ENCODE assay signal across 3 cellular contexts in genomic region chr1:174617905-174618304, GRCh38.
DNase-seq lines count a peak whose midpoint lies in the region; FAIRE-seq and TF ChIP-seq lines count a peak whose summit lies in the region.
"Not testable (repeated sequence)": the region's sequence is repeated elsewhere in the genome, so short reads cannot be mapped to it uniquely, and the experiment has no call there.

No MANE protein-coding gene starts in this region.

- not testable (repeated sequence) for H3K4me1 Mint-ChIP-seq in chondrocyte (ENCODE audit: low read depth)

- H3K27me3 Mint-ChIP-seq in chondrocyte (ENCODE audit: low read depth), result not testable (repeated sequence)

- not testable (repeated sequence) for H3K4me3 ChIP-seq in kidney (ENCODE audit: low read length in 2 of 2)

- not testable (repeated sequence) for H3K4me1 ChIP-seq in kidney (ENCODE audit: control insufficient read depth in 1 of 2, insufficient read depth in 1 of 2, low read depth in 1 of 2, low read length in 2 of 2)

- not testable (repeated sequence) for H3K36me3 ChIP-seq in kidney (ENCODE audit: control insufficient read depth in 1 of 2, insufficient read depth in 2 of 2, low read length in 2 of 2)

- not testable (repeated sequence) for H3K9me3 ChIP-seq in kidney (ENCODE audit: control insufficient read depth in 1 of 2, low read length in 2 of 2)

- intact Hi-C loops in kidney (cut with DNase I); posterior vena cava (cut with DNase I): not testable (repeated sequence)

- H3K9ac ChIP-seq in kidney (ENCODE audit: low read length in 2 of 2), result not testable (repeated sequence)

- peaks cover 27% of the 10 kb centered on the region for H3K9me3 Mint-ChIP-seq in chondrocyte (ENCODE audit: low read depth)

- not testable (repeated sequence) for FAIRE-seq in kidney (lab: Jason Lieb, UNC)

- not testable (repeated sequence) for TF ChIP-seq CTCF in chondrocyte (IDR thresholded peaks at IDR 0.05); kidney (IDR thresholded peaks at IDR 0.05; ENCODE audit: borderline replicate concordance, extremely low read depth, insufficient read depth)

- not testable (repeated sequence) for H3K27ac Mint-ChIP-seq in chondrocyte (ENCODE audit: unreplicated experiment)

- peaks cover 10% of the 10 kb centered on the region for H3K36me3 Mint-ChIP-seq in chondrocyte (ENCODE audit: low read depth)

- H3K27ac ChIP-seq in kidney (ENCODE audit: low read depth in 2 of 2, low read length in 2 of 2), result not testable (repeated sequence)

- DNase-seq in chondrocyte (ENCODE audit: low spot score) (peak; percentile 51), kidney (peak; percentile 25), posterior vena cava (ENCODE audit: low spot score) (peak; percentile 54)

- not testable (repeated sequence) for H3K4me3 Mint-ChIP-seq in chondrocyte (ENCODE audit: unreplicated experiment)
